Comparison of ENCODE assay signal across 17 cellular contexts in the genomic region with DNA sequence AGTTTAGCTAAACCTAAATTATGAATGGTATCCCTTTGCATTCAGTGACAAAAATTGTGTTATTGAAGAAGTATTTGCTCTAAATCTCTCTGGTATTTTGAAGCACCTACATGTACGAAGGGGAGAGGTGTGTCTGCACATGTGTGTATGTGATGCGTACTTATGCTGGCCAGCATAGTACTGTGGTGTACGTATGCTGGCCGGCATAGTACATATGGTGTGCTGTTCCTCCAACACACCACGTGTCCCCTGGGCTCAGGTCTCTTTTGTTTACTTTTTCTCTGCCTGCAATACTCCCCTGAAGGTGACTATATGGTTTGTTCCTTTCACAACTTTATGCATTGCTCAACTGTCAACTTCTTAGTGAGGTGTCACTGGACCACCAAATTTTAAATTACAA.
"Had no signal": no experiment of that assay in that cellular context is flagged by ENCODE, and none has a peak within 500 bp of the region (broad histone marks: within the 10 kb centered on the region; RNA-seq: fewer than 3 reads in every experiment).

No MANE protein-coding gene starts in this region.

- H3K9me3 ChIP-seq: heart left ventricle, left lung, lower lobe of right lung, neutrophil, sigmoid colon, testis, tibial artery had no signal

- H2AFZ ChIP-seq: parathyroid adenoma had no signal

- H3K27me3 ChIP-seq: dorsolateral prefrontal cortex, heart left ventricle, left lung, neutrophil, sigmoid colon, testis, tibial artery had no signal

- H3K9ac ChIP-seq: parathyroid adenoma had no signal

- H3K4me3 ChIP-seq: dorsolateral prefrontal cortex, heart left ventricle, left lung, lower lobe of right lung, sigmoid colon, testis, tibial artery had no signal

- H3K4me1 ChIP-seq: parathyroid adenoma, testis had no signal

- H3K36me3 ChIP-seq: heart left ventricle, left lung, lower lobe of right lung, neutrophil, sigmoid colon, tibial artery had no signal

- H3K27ac ChIP-seq: dorsolateral prefrontal cortex, left lung, lower lobe of right lung, neutrophil, parathyroid adenoma, testis had no signal

- ATAC-seq: left cardiac atrium; left lung; lower lobe of right lung; stimulated activated memory B cell treated with anti-CD40 and anti-IgM and Interleukin-4, amounts not matched to agents 10 μg/mL and 1 μg/mL and 100 μg/mL, for 72 hours; stimulated activated naive CD8-positive, alpha-beta T cell treated with anti-CD3 and anti-CD28 coated beads, Interleukin-15, Interleukin-2, amounts not matched to agents 100 U/mL and 50 U/mL, for 24 hours had no signal

- DNase-seq: dorsolateral prefrontal cortex; effector CD4-positive, alpha-beta T cell; heart left ventricle; hippocampal formation; left cardiac atrium; left lung; lower lobe of right lung; natural killer cell; sigmoid colon; stimulated activated CD4-positive, alpha-beta T cell treated with anti-CD3 and anti-CD28 coated beads, Interleukin-4, amount 100 ng/mL, for 4 hours; stimulated activated naive CD8-positive, alpha-beta T cell treated with anti-CD3 and anti-CD28 coated beads, Interleukin-15, Interleukin-2, amounts not matched to agents 100 U/mL and 50 U/mL, for 24 hours; substantia nigra; testis; tibial artery had no signal
